ENCODE assay signal across 12 cellular contexts in the genomic region with DNA sequence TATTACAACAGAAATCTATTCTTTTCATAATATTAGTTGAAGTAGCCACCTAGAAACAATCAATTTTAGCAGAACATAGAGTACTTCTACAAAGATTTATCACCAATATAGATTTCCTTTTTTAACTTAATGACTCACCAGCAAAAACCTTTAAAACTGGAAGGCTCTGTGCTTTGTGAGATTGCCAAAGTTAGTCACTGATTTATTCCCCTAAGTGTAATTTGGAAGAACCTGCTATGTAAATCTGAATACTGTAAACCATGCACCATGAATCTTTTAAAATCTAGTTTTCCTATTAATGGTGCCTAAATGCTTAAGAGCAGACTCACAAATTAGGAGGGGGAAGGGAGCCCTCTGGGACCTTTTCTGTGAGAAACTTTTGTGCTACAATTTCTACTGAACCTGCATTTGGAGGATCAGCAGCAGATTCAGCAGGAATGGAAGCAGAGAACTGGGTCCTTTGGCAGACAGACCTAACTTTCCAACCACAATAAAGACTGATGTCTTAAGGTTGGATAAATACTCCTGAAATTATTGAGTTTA. TPM values are rescaled to one million over a fixed set of nuclear protein-coding genes. Genes with fewer than 3 reads are reported as not detected.
DNase-seq lines count a peak whose midpoint lies in the region; ATAC-seq, FAIRE-seq and TF ChIP-seq lines count a peak whose summit lies in the region.
"Had no signal": no experiment of that assay in that cellular context is flagged by ENCODE, and none has a peak within 500 bp of the region (broad histone marks: within the 10 kb centered on the region; RNA-seq: fewer than 3 reads in every experiment).

No MANE protein-coding gene starts in this region.

- peak in 1 of 2 experiments; percentile 59; a peak in 1 of 4 replicates for TF ChIP-seq EP300 in SK-N-SH (IDR thresholded peaks at IDR 0.05; ENCODE audit: borderline replicate concordance in 1 of 2, low read depth in 1 of 2, low read length in 1 of 2)

- no peaks in the 10 kb centered on the region for H3K9me2 ChIP-seq in SK-N-SH

- H3K9me3 Mint-ChIP-seq in activated CD4-positive, alpha-beta memory T cell treated with anti-CD3 and anti-CD28 coated beads for 36 hours, result no peaks in the 10 kb centered on the region

- H3K9ac ChIP-seq in SK-N-SH, result no peak overlapping the region

- H3K9me3 ChIP-seq in SK-N-SH (no peaks in the 10 kb centered on the region), pancreas (no peaks in the 10 kb centered on the region)

- POLR2A ChIA-PET in SK-N-SH (lab: Yijun Ruan, JAX), result no interaction called here
- POLR2A ChIA-PET in activated CD4-positive, alpha-beta memory T cell treated with anti-CD3 and anti-CD28 coated beads for 36 hours (lab: Charles Lee), result no interaction called here

- no peaks in the 10 kb centered on the region for H3K36me3 Mint-ChIP-seq in activated CD4-positive, alpha-beta memory T cell treated with anti-CD3 and anti-CD28 coated beads for 36 hours
- H3K36me3 Mint-ChIP-seq: activated naive CD8-positive, alpha-beta T cell had no signal

- intact Hi-C loops in pancreas (cut with DNase I), result no loop called here
- intact Hi-C loops in activated CD4-positive, alpha-beta memory T cell treated with anti-CD3 and anti-CD28 coated beads for 36 hours (cut with micrococcal nuclease), result no loop called here

- H3K4me1 ChIP-seq in SK-N-SH (ENCODE audit: control insufficient read depth in 1 of 2, insufficient read depth in 2 of 2, low read depth in 1 of 2, low read length in 1 of 2), result no peaks in the 10 kb centered on the region
- peaks cover 14 to 33% (median 32%) of the 10 kb centered on the region in 3 donors for H3K4me1 ChIP-seq in pancreas

- peak; percentile 89 for FAIRE-seq in pancreas (lab: Jason Lieb, UNC)
- FAIRE-seq: frontal cortex, GM12892 had no signal

- ATAC-seq in pancreas, result peak; percentile 77 to 86 (median 81)

- DNase-seq in AG10803 (ENCODE audit: low read depth) (peak; percentile 70), SK-N-SH (no peak), fibroblast of peridontal ligament (ENCODE audit: extremely low read depth) (peak; percentile 81), pancreas (no peak), hepatic stellate cell (ENCODE audit: low spot score) (no peak), DMS114 treated with DMSO at 0.1 percent for 48 hours (lab: John Stamatoyannopoulos, UW; ENCODE audit: unreplicated experiment) (no peak), MV-4-11 (lab: John Stamatoyannopoulos, UW) (no peak)
- DNase-seq in activated CD4-positive, alpha-beta memory T cell treated with anti-CD3 and anti-CD28 coated beads for 36 hours, result no peak
- DNase-seq: CD8-positive, alpha-beta memory T cell had no signal

- TF ChIP-seq CTCF in AG10803 (conservative IDR thresholded peaks at IDR 0.05; ENCODE audit: low read length) (no peak), SK-N-SH (IDR thresholded peaks at IDR 0.05) (no peak), pancreas (IDR thresholded peaks at IDR 0.05) (no peak)

- no peaks in the 10 kb centered on the region for H3K36me3 ChIP-seq in SK-N-SH (replicated peaks in 1 of 2; ENCODE audit: control insufficient read depth in 1 of 2, insufficient read depth in 2 of 2, low read length in 1 of 2)
- no peaks in the 10 kb centered on the region for H3K36me3 ChIP-seq in pancreas

- H3K4me3 Mint-ChIP-seq in activated CD4-positive, alpha-beta memory T cell treated with anti-CD3 and anti-CD28 coated beads for 36 hours, result no peak overlapping the region
- H3K4me3 Mint-ChIP-seq: activated naive CD8-positive, alpha-beta T cell; CD8-positive, alpha-beta memory T cell had no signal

- H2AFZ ChIP-seq in SK-N-SH (ENCODE audit: low read depth), result no peak overlapping the region

- no peaks in the 10 kb centered on the region for H3K4me1 Mint-ChIP-seq in activated CD4-positive, alpha-beta memory T cell treated with anti-CD3 and anti-CD28 coated beads for 36 hours (ENCODE audit: low read depth)
- H3K4me1 Mint-ChIP-seq: CD8-positive, alpha-beta memory T cell had no signal

- H3K27me3 ChIP-seq in SK-N-SH (ENCODE audit: insufficient read depth) (no peaks in the 10 kb centered on the region), pancreas (no peaks in the 10 kb centered on the region)

- H3K27me3 Mint-ChIP-seq in activated CD4-positive, alpha-beta memory T cell treated with anti-CD3 and anti-CD28 coated beads for 36 hours, result no peaks in the 10 kb centered on the region

- no peak overlapping the region for H3K27ac Mint-ChIP-seq in activated CD4-positive, alpha-beta memory T cell treated with anti-CD3 and anti-CD28 coated beads for 36 hours
- H3K27ac Mint-ChIP-seq: activated naive CD8-positive, alpha-beta T cell had no signal

- no peaks in the 10 kb centered on the region for H3K79me2 ChIP-seq in SK-N-SH (ENCODE audit: insufficient read depth)

- H3F3A ChIP-seq in SK-N-SH (replicated peaks; ENCODE audit: insufficient read depth), result peaks cover 2% of the 10 kb centered on the region

- H3K4me2 ChIP-seq in SK-N-SH, result no peak overlapping the region

- CTCF ChIA-PET in SK-N-SH (lab: Yijun Ruan, JAX), result no interaction called here
- CTCF ChIA-PET in activated CD4-positive, alpha-beta memory T cell treated with anti-CD3 and anti-CD28 coated beads for 36 hours (lab: Charles Lee), result no interaction called here

- H3K4me3 ChIP-seq in AG10803 (ENCODE audit: low read length), result no peak overlapping the region
- H3K4me3 ChIP-seq in SK-N-SH (ENCODE audit: low read depth in 2 of 2, low read length in 1 of 2), result no peak overlapping the region
- H3K4me3 ChIP-seq in pancreas, result no peak overlapping the region

- TF ChIP-seq RAD21 in SK-N-SH (IDR thresholded peaks at IDR 0.05; ENCODE audit: low read length), result no peak

- H3K27ac ChIP-seq in SK-N-SH (ENCODE audit: low read depth in 2 of 2, low read length in 1 of 2) (no peak overlapping the region; a peak in 1 of 4 replicates), pancreas (peak overlapping the region; percentile 36 to 54 (median 45))

- H4K20me1 ChIP-seq in SK-N-SH (ENCODE audit: insufficient read depth), result no peaks in the 10 kb centered on the region

TF ChIP-seq in SK-N-SH, 30 proteins besides CTCF, POLR2A, EP300 and RAD21 (continues in another document):
- TF ChIP-seq, protein P1, sequence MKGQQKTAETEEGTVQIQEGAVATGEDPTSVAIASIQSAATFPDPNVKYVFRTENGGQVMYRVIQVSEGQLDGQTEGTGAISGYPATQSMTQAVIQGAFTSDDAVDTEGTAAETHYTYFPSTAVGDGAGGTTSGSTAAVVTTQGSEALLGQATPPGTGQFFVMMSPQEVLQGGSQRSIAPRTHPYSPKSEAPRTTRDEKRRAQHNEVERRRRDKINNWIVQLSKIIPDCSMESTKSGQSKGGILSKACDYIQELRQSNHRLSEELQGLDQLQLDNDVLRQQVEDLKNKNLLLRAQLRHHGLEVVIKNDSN (IDR thresholded peaks at IDR 0.05; ENCODE audit: borderline replicate concordance, low read depth), result no peak
- TF ChIP-seq EZH2phosphoT487 (IDR thresholded peaks at IDR 0.05; ENCODE audit: borderline replicate concordance, low read depth) (no peak), NFIC (IDR thresholded peaks at IDR 0.05; ENCODE audit: borderline replicate concordance) (peak; percentile 69; the same call in 1 of the 2 replicates), FOSL2 (IDR thresholded peaks at IDR 0.05; ENCODE audit: borderline replicate concordance, low read depth) (peak; percentile 63; the same call in 1 of the 2 replicates), NRF1 (IDR thresholded peaks at IDR 0.05; ENCODE audit: low read depth, low read length) (no peak), SIN3A (IDR thresholded peaks at IDR 0.05; ENCODE audit: borderline replicate concordance, low read depth, low read length) (no peak), MEF2A (IDR thresholded peaks at IDR 0.05; ENCODE audit: borderline replicate concordance, low read depth) (peak; percentile 89)
- TF ChIP-seq, protein P2, sequence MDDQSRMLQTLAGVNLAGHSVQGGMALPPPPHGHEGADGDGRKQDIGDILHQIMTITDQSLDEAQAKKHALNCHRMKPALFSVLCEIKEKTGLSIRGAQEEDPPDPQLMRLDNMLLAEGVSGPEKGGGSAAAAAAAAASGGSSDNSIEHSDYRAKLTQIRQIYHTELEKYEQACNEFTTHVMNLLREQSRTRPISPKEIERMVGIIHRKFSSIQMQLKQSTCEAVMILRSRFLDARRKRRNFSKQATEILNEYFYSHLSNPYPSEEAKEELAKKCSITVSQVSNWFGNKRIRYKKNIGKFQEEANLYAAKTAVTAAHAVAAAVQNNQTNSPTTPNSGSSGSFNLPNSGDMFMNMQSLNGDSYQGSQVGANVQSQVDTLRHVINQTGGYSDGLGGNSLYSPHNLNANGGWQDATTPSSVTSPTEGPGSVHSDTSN (IDR thresholded peaks at IDR 0.05), result peak; percentile 76
- TF ChIP-seq, protein P3, sequence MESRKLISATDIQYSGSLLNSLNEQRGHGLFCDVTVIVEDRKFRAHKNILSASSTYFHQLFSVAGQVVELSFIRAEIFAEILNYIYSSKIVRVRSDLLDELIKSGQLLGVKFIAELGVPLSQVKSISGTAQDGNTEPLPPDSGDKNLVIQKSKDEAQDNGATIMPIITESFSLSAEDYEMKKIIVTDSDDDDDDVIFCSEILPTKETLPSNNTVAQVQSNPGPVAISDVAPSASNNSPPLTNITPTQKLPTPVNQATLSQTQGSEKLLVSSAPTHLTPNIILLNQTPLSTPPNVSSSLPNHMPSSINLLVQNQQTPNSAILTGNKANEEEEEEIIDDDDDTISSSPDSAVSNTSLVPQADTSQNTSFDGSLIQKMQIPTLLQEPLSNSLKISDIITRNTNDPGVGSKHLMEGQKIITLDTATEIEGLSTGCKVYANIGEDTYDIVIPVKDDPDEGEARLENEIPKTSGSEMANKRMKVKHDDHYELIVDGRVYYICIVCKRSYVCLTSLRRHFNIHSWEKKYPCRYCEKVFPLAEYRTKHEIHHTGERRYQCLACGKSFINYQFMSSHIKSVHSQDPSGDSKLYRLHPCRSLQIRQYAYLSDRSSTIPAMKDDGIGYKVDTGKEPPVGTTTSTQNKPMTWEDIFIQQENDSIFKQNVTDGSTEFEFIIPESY (IDR thresholded peaks at IDR 0.05; ENCODE audit: borderline replicate concordance, low read depth), result no peak
- TF ChIP-seq, protein P4, sequence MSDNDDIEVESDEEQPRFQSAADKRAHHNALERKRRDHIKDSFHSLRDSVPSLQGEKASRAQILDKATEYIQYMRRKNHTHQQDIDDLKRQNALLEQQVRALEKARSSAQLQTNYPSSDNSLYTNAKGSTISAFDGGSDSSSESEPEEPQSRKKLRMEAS (IDR thresholded peaks at IDR 0.05; ENCODE audit: low read depth), result no peak

RNA-seq across cellular contexts. Expression of a gene that starts 57.7 kb away (rescaled TPM):
- polyA plus RNA-seq in SK-N-SH (2012; rRNA removed) (6.7 and 7.8 TPM in 2 replicates), pancreas (10 to 100 TPM; 30.2 to 49.8 TPM)
- 9.5 and 14.6 TPM in 2 replicates for polyA plus RNA-seq in SK-N-SH (2012; cell fraction: cytosol; rRNA removed)
- polyA plus RNA-seq in SK-N-SH (2012; cell fraction: nucleus; rRNA removed), result 9.7 and 13.5 TPM in 2 replicates
- 100 to 1,000 TPM; 105 to 170 (median 121) TPM for total RNA-seq in pancreas
- 10 to 100 TPM; 95.1 TPM for total RNA-seq in activated CD4-positive, alpha-beta memory T cell treated with anti-CD3 and anti-CD28 coated beads for 36 hours

RNA-seq across cellular contexts. Expression of a gene that starts 59.4 kb away (rescaled TPM):
- polyA plus RNA-seq in SK-N-SH (2012; rRNA removed) (3.3 and 4.0 TPM in 2 replicates), pancreas (1 to 10 TPM; 1.7 to 2.9 TPM)
- polyA plus RNA-seq in SK-N-SH (2012; cell fraction: cytosol; rRNA removed), result 5.5 and 7.1 TPM in 2 replicates
- polyA plus RNA-seq in SK-N-SH (2012; cell fraction: nucleus; rRNA removed), result 2.9 and 5.2 TPM in 2 replicates
- total RNA-seq in pancreas, result 1 to 10 TPM; 2.6 to 6.1 (median 3.5) TPM
- 10 to 100 TPM; 21.3 to 22.0 TPM for total RNA-seq in activated CD4-positive, alpha-beta memory T cell treated with anti-CD3 and anti-CD28 coated beads for 36 hours

Comparison
In these comparisons a context has a peak if more than half of its experiments do, and no peak if none do; other contexts are left out.
1. DNase-seq: peak in AG10803 (single experiment) and fibroblast of peridontal ligament (single experiment); none in SK-N-SH (single experiment), pancreas (0 of 6), hepatic stellate cell (single experiment), DMS114 treated with DMSO at 0.1 percent for 48 hours (single experiment), MV-4-11 (single experiment) and activated CD4-positive, alpha-beta memory T cell treated with anti-CD3 and anti-CD28 coated beads for 36 hours (single experiment).
2. H3K27ac ChIP-seq: peak in pancreas (4 of 4); none in SK-N-SH (0 of 2).